Comparison of ENCODE assay signal across 11 cellular contexts in genomic region chr1:178579562-178579961, GRCh38.
DNase-seq lines count a peak whose midpoint lies in the region; ATAC-seq and FAIRE-seq lines count a peak whose summit lies in the region.
"Had no signal": no experiment of that assay in that cellular context is flagged by ENCODE, and none has a peak within 500 bp of the region (broad histone marks: within the 10 kb centered on the region; RNA-seq: fewer than 3 reads in every experiment).

No MANE protein-coding gene starts in this region.

- DNase-seq in GM18507 (ENCODE audit: extremely low spot score, insufficient read length, low read depth) (peak; percentile 20), NCI-H526 treated with DMSO at 0.1 percent for 48 hours (lab: John Stamatoyannopoulos, UW) (peak; percentile 73), DMS114 treated with DMSO at 0.1 percent for 48 hours (lab: John Stamatoyannopoulos, UW; ENCODE audit: unreplicated experiment) (no peak), NCI-H1694 (lab: John Stamatoyannopoulos, UW) (no peak)
- DNase-seq: activated CD4-positive, alpha-beta T cell treated with anti-CD3 and anti-CD28 coated beads for 36 hours; adrenal gland; GM23248 had no signal

- FAIRE-seq in GM18507 (lab: Jason Lieb, UNC), result peak; percentile 91

- ATAC-seq in GM21367 (IDR thresholded peaks at IDR 0.05; ENCODE audit: unreplicated experiment) (peak; percentile 41), HG03097 (IDR thresholded peaks at IDR 0.05; ENCODE audit: low FRiP score, unreplicated experiment) (peak; percentile 51), HG03439 (IDR thresholded peaks at IDR 0.05; ENCODE audit: unreplicated experiment) (no peak), GM19324 (IDR thresholded peaks at IDR 0.05; ENCODE audit: low FRiP score, unreplicated experiment) (no peak)
- ATAC-seq: activated CD4-positive, alpha-beta T cell treated with anti-CD3 and anti-CD28 coated beads for 36 hours had no signal

Comparison
In these comparisons a context has a peak if more than half of its experiments do, and no peak if none do; other contexts are left out.
1. DNase-seq: peak in GM18507 (single experiment) and NCI-H526 treated with DMSO at 0.1 percent for 48 hours (single experiment); none in DMS114 treated with DMSO at 0.1 percent for 48 hours (single experiment) and NCI-H1694 (single experiment).
2. ATAC-seq: peak in GM21367 (single experiment) and HG03097 (single experiment); none in HG03439 (single experiment) and GM19324 (single experiment).